1 cellular context compared by ENCODE assay signal in genomic region chr18:65091737-65092329, GRCh38.
TF ChIP-seq lines count a peak whose summit lies in the region.

No MANE protein-coding gene starts in this region.

TF ChIP-seq in GM23338, 12 proteins besides CTCF, POLR2A, EP300 and RAD21 (continued from another document):
- TF ChIP-seq REST (IDR thresholded peaks at IDR 0.05; ENCODE audit: unreplicated experiment): no peak
- TF ChIP-seq POLR2AphosphoS5 (IDR thresholded peaks at IDR 0.05; ENCODE audit: low read depth): no peak
- TF ChIP-seq ETS1 (IDR thresholded peaks at IDR 0.05): no peak
- TF ChIP-seq CREB1 (CRISPR knock-in tag; IDR thresholded peaks at IDR 0.05; ENCODE audit: low read depth): no peak
